ENCODE assay signal across 18 cellular contexts in genomic region chr20:58452667-58453255, GRCh38.
"Had no signal": no experiment of that assay in that cellular context is flagged by ENCODE, and none has a peak within 500 bp of the region (broad histone marks: within the 10 kb centered on the region; RNA-seq: fewer than 3 reads in every experiment).

No MANE protein-coding gene starts in this region.

- H3K4me3 ChIP-seq: colonic mucosa, right atrium auricular region, skin epidermis, thoracic aorta had no signal

- H3K27me3 Mint-ChIP-seq: progenitor cell of endocrine pancreas had no signal

- H3K9me3 ChIP-seq: colonic mucosa, thoracic aorta had no signal

- H3K36me3 Mint-ChIP-seq: natural killer cell had no signal

- H3K27ac ChIP-seq: colonic mucosa, right atrium auricular region, skin epidermis, thoracic aorta had no signal

- ATAC-seq: natural killer cell had no signal

- H3K4me1 ChIP-seq: colonic mucosa, right atrium auricular region had no signal

- H3K36me3 ChIP-seq: colonic mucosa, right atrium auricular region had no signal

- H3K4me3 Mint-ChIP-seq: natural killer cell; T-helper 2 cell treated with Interferon-gamma antibody and Interleukin-4, amounts not matched to agents 5 μg/mL and 100 μg/mL, for 36 hours had no signal

- H3K27ac Mint-ChIP-seq: activated T-helper 2 cell treated with anti-CD3 and anti-CD28 coated beads, Interferon-gamma antibody, Interleukin-2, Interleukin-4, amounts not matched to agents 10 μg/mL and 5 μg/mL and 100 μg/mL, durations not matched to agents 14 hours and 24 hours and 36 hours; natural killer cell; T-helper 2 cell treated with Interferon-gamma antibody and Interleukin-4, amounts not matched to agents 5 μg/mL and 100 μg/mL, for 36 hours had no signal

- DNase-seq: activated CD4-positive, alpha-beta T cell treated with anti-CD3 and anti-CD28 coated beads, Interleukin-2, amount 50 U/mL, for 4 hours; activated CD4-positive, CD25-positive, alpha-beta regulatory T cell treated with anti-CD3 and anti-CD28 coated beads, Interleukin-2, amount 50 U/mL, for 72 hours; activated naive CD4-positive, alpha-beta T cell treated with anti-CD3 and anti-CD28 coated beads, Interleukin-2, amount 50 U/mL, for 16 hours; amniotic stem cell; central memory CD4-positive, alpha-beta T cell; colonic mucosa; foreskin fibroblast; hippocampal formation; kidney glomerular epithelial cell; mesenchymal stem cell; natural killer cell; nucleus accumbens had no signal

- H3K27me3 ChIP-seq: colonic mucosa, right atrium auricular region had no signal

- H3K9me3 Mint-ChIP-seq: natural killer cell had no signal
